Comparison of ENCODE assay signal across 20 cellular contexts in the genomic region with DNA sequence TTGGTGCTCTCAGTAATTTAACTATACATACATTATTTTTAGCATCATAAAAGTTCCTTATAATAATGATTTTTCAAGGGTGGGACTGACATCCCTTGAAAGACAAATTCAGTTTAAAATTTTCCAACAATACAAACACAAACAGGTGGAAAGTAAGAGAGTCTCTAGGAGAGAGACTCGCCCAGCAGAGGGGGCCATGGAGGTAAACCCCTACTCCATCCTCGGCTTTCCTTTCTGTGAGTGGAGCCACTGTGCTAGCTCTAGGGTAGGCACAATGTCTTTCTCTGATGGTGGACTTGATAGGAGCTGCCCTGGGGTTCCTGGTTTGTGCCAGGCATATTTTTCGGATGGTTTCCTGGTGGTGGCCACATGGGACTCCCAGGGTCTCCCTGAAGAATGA. TPM values are rescaled to one million over a fixed set of nuclear protein-coding genes. Genes with fewer than 3 reads are reported as not detected.
"Had no signal": no experiment of that assay in that cellular context is flagged by ENCODE, and none has a peak within 500 bp of the region (broad histone marks: within the 10 kb centered on the region; RNA-seq: fewer than 3 reads in every experiment).

No MANE protein-coding gene starts in this region.

- H3K9me3 Mint-ChIP-seq: activated naive CD8-positive, alpha-beta T cell treated with anti-CD3 and anti-CD28 coated beads, Interleukin-2, amount 10 ng/mL, durations not matched to agents 7 days and 5 days; brain; central memory CD8-positive, alpha-beta T cell had no signal

- H3K79me2 ChIP-seq: hepatocyte had no signal

- H3K4me1 ChIP-seq: esophagus squamous epithelium, left lung, pancreas had no signal

- H2AFZ ChIP-seq: hepatocyte had no signal

- H3K4me3 Mint-ChIP-seq: activated naive CD8-positive, alpha-beta T cell treated with anti-CD3 and anti-CD28 coated beads, Interleukin-2, amount 10 ng/mL, durations not matched to agents 7 days and 5 days; brain; central memory CD8-positive, alpha-beta T cell; naive thymus-derived CD4-positive, alpha-beta T cell had no signal

- DNase-seq: activated CD4-positive, CD25-positive, alpha-beta regulatory T cell treated with anti-CD3 and anti-CD28 coated beads, Interleukin-2, amount 50 U/mL, for 72 hours; activated naive CD4-positive, alpha-beta T cell; activated naive CD8-positive, alpha-beta T cell treated with anti-CD3 and anti-CD28 coated beads, Interleukin-2, amount 10 ng/mL, durations not matched to agents 7 days and 5 days; activated T-cell treated with anti-CD3 and anti-CD28 coated beads for 4 hours; esophagus squamous epithelium; kidney; left lung; mammary epithelial cell; naive thymus-derived CD4-positive, alpha-beta T cell; pancreas; stimulated activated CD4-positive, alpha-beta T cell treated with anti-CD3 and anti-CD28 coated beads, Interleukin-1b, Interleukin-23, amount 100 ng/mL, for 48 hours had no signal

- H3K9me3 ChIP-seq: esophagus squamous epithelium, left lung, pancreas, thoracic aorta had no signal

- H3K27ac Mint-ChIP-seq: activated naive CD8-positive, alpha-beta T cell treated with anti-CD3 and anti-CD28 coated beads, Interleukin-2, amount 10 ng/mL, durations not matched to agents 7 days and 5 days; brain; naive thymus-derived CD4-positive, alpha-beta T cell had no signal

- H3K27me3 ChIP-seq: pancreas had no signal

- H3K4me1 Mint-ChIP-seq: activated naive CD8-positive, alpha-beta T cell treated with anti-CD3 and anti-CD28 coated beads, Interleukin-2, amount 10 ng/mL, durations not matched to agents 7 days and 5 days; central memory CD8-positive, alpha-beta T cell had no signal

- H3K36me3 Mint-ChIP-seq: activated naive CD8-positive, alpha-beta T cell treated with anti-CD3 and anti-CD28 coated beads, Interleukin-2, amount 10 ng/mL, durations not matched to agents 7 days and 5 days; brain had no signal

- H3K36me3 ChIP-seq: esophagus squamous epithelium, left lung, pancreas, thoracic aorta had no signal

- H3K27ac ChIP-seq: coronary artery, esophagus squamous epithelium, hepatocyte, left lung, pancreas, thoracic aorta had no signal

- H3K4me2 ChIP-seq: hepatocyte had no signal

- H3K4me3 ChIP-seq: coronary artery, esophagus squamous epithelium, hepatocyte, left lung, pancreas, thoracic aorta had no signal

RNA-seq across cellular contexts. Expression of a gene that starts 8.3 kb away (rescaled TPM):
- total RNA-seq: activated naive CD8-positive, alpha-beta T cell treated with anti-CD3 and anti-CD28 coated beads, Interleukin-2, amount 10 ng/mL, durations not matched to agents 7 days and 5 days; mononuclear cell; naive thymus-derived CD4-positive, alpha-beta T cell had no signal

RNA-seq across cellular contexts. Expression of a gene that starts 20.0 kb away (rescaled TPM):
- total RNA-seq: activated naive CD8-positive, alpha-beta T cell treated with anti-CD3 and anti-CD28 coated beads, Interleukin-2, amount 10 ng/mL, durations not matched to agents 7 days and 5 days; esophagus squamous epithelium; fibroblast of villous mesenchyme; glomerular endothelial cell; hepatocyte; kidney; left lung; mammary epithelial cell; mononuclear cell; naive thymus-derived CD4-positive, alpha-beta T cell; pancreas; thoracic aorta; urinary bladder had no signal
